Comparison of ENCODE assay signal across 15 cellular contexts in the genomic region with DNA sequence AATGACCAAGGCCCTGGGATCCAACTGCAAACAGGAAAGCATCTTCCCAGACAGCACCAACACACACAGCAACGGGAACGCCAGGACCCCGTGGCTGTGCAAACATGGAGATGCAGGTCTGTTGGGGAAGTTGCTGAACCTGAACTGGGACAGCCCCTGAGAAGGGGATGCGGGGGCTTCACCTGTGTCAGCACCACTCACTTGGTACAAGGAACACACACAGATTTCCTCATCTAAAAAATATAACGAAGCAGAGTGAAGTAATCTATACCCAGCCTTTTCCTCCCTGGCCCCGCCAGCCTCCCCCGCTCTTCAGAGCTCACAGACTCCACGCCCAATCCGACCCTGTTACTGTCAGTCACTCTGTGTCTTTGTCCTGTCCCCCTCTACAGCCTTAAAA.
A peak's percentile ranks its signal among the peaks of the same experiment; 100 is the strongest.
DNase-seq lines count a peak whose midpoint lies in the region; TF ChIP-seq lines count a peak whose summit lies in the region.
"Had no signal": no experiment of that assay in that cellular context is flagged by ENCODE, and none has a peak within 500 bp of the region (broad histone marks: within the 10 kb centered on the region; RNA-seq: fewer than 3 reads in every experiment).

No MANE protein-coding gene starts in this region.

- H2BK120ac ChIP-seq in neuronal stem cell (ENCODE audit: low read depth, low read length): peak overlapping the region; percentile 13

- H3K79me1 ChIP-seq in neuronal stem cell (ENCODE audit: low read depth, low read length): no peaks in the 10 kb centered on the region

- peak overlapping the region; percentile 22; the same call in 1 of the 2 replicates for H3K4me2 ChIP-seq in OCI-LY1 (ENCODE audit: low read length)
- H3K4me2 ChIP-seq in neuronal stem cell (ENCODE audit: insufficient read depth, low read length, poor library complexity, severe bottlenecking): no peak overlapping the region

- peaks cover 48% of the 10 kb centered on the region for H3K4me1 ChIP-seq in OCI-LY1 (ENCODE audit: insufficient read depth, low read length, severe bottlenecking)
- peaks cover 3 to 19% of the 10 kb centered on the region in 2 donors for H3K4me1 ChIP-seq in neuronal stem cell (ENCODE audit: control insufficient read depth in 2 of 2, insufficient read depth in 1 of 2, low read depth in 1 of 2, low read length in 2 of 2)
- H3K4me1 ChIP-seq: HAP-1 had no signal

- H3K36me3 ChIP-seq in H7 (replicated peaks; ENCODE audit: control insufficient read depth, insufficient read depth, low read length) (no peaks in the 10 kb centered on the region), OCI-LY1 (ENCODE audit: insufficient read depth, low read length) (no peaks in the 10 kb centered on the region), neuronal stem cell (replicated peaks in 1 of 2; ENCODE audit: control insufficient read depth in 2 of 2, insufficient read depth in 2 of 2, low read length in 2 of 2) (no peaks in the 10 kb centered on the region)
- H3K36me3 ChIP-seq: HAP-1 had no signal

- no peak overlapping the region for H2BK12ac ChIP-seq in neuronal stem cell (ENCODE audit: low read length)

- H3K9me3 ChIP-seq in OCI-LY1 (ENCODE audit: low read length): no peaks in the 10 kb centered on the region
- no peaks in the 10 kb centered on the region for H3K9me3 ChIP-seq in neuronal stem cell (replicated peaks in 1 of 2; ENCODE audit: control insufficient read depth in 2 of 2, insufficient read depth in 1 of 2, low read depth in 1 of 2, low read length in 2 of 2)
- H3K9me3 ChIP-seq: HAP-1 had no signal

- peak; percentile 59 for DNase-seq in H7
- DNase-seq in neuronal stem cell (ENCODE audit: low spot score): no peak
- DNase-seq in kidney tubule cell (ENCODE audit: low spot score): no peak
- DNase-seq in epidermal melanocyte (ENCODE audit: insufficient read length, low spot score): no peak
- DNase-seq in OCI-M2 (lab: John Stamatoyannopoulos, UW; ENCODE audit: unreplicated experiment): no peak
- no peak for DNase-seq in effector CD4-positive, alpha-beta T cell
- DNase-seq: DMS79 treated with DMSO at 0.1 percent for 48 hours, MM.1S, NCI-H1092, NCI-H226, SHP77 had no signal

- no peak overlapping the region for H3K23ac ChIP-seq in neuronal stem cell (ENCODE audit: low read depth, low read length, poor library complexity)

- no peak overlapping the region for H2AK5ac ChIP-seq in neuronal stem cell (ENCODE audit: low read depth, low read length)

- no peak overlapping the region for H2BK5ac ChIP-seq in neuronal stem cell (ENCODE audit: low read length)

- H3K9me2 ChIP-seq in OCI-LY1 (ENCODE audit: low read depth, low read length): no peaks in the 10 kb centered on the region

- H3K4ac ChIP-seq in neuronal stem cell (ENCODE audit: low read length): no peak overlapping the region

- no peak overlapping the region for H2AFZ ChIP-seq in OCI-LY1 (ENCODE audit: low read length)
- no peak overlapping the region for H2AFZ ChIP-seq in neuronal stem cell (ENCODE audit: low read length)

- H3K9ac ChIP-seq in OCI-LY1 (ENCODE audit: low read length) (no peak overlapping the region; the same call in 1 of the 2 replicates), neuronal stem cell (ENCODE audit: low read depth, low read length, poor library complexity) (no peak overlapping the region)

- H3K18ac ChIP-seq in neuronal stem cell (ENCODE audit: low read length): peak overlapping the region; percentile 24

- H3K27ac ChIP-seq in OCI-LY1 (ENCODE audit: low read depth, low read length, poor library complexity, severe bottlenecking) (peak overlapping the region; percentile 77), cingulate gyrus (ENCODE audit: low read depth, low read length) (peak overlapping the region; percentile 47), neuronal stem cell (replicated peaks; ENCODE audit: low read length) (no peak overlapping the region)
- H3K27ac ChIP-seq: SK-N-MC had no signal

- H3K4me3 ChIP-seq in H7 (ENCODE audit: insufficient read depth, low read depth, low read length) (no peak overlapping the region), OCI-LY1 (ENCODE audit: low read depth, low read length, poor library complexity, severe bottlenecking) (no peak overlapping the region), neuronal stem cell (ENCODE audit: low read length in 2 of 2) (no peak overlapping the region)
- H3K4me3 ChIP-seq: HAP-1, SK-N-MC had no signal

- no peak for TF ChIP-seq CTCF in OCI-LY1 (IDR thresholded peaks at IDR 0.05; ENCODE audit: low read length)

- H3K79me2 ChIP-seq in OCI-LY1 (ENCODE audit: insufficient read depth, low read length): no peaks in the 10 kb centered on the region

- no CpG with 5 or more reads among the region's 9 CpGs for WGBS in neuronal stem cell (ENCODE audit: extremely low coverage in 2 of 2, insufficient read length in 2 of 2, insufficient replicate concordance in 1 of 2), 2 donors

- no peak overlapping the region for H3K14ac ChIP-seq in neuronal stem cell (ENCODE audit: low read length)

- no peak overlapping the region for H4K91ac ChIP-seq in neuronal stem cell (ENCODE audit: low read depth, low read length, poor library complexity)

- H3K27me3 ChIP-seq in H7 (ENCODE audit: control insufficient read depth, insufficient read depth, low read length) (no peaks in the 10 kb centered on the region), OCI-LY1 (ENCODE audit: insufficient read depth, low read length) (no peaks in the 10 kb centered on the region), neuronal stem cell (ENCODE audit: control insufficient read depth in 3 of 3, insufficient read depth in 3 of 3, low read depth in 1 of 3, low read length in 3 of 3) (peaks cover 0 to 23% (median 0%) of the 10 kb centered on the region in 3 experiments)

- no peaks in the 10 kb centered on the region for H4K20me1 ChIP-seq in OCI-LY1 (ENCODE audit: insufficient read depth, low read length)

- no peak overlapping the region for H4K8ac ChIP-seq in neuronal stem cell (ENCODE audit: low read depth, low read length)

- peaks cover 14% of the 10 kb centered on the region for H3F3A ChIP-seq in OCI-LY1 (ENCODE audit: insufficient read depth, low read length)

- H2BK15ac ChIP-seq in neuronal stem cell (ENCODE audit: low read length): no peak overlapping the region
